9 cellular contexts compared by ENCODE assay signal in genomic region chr19:55063492-55063843, GRCh38. TPM values are rescaled to one million over a fixed set of nuclear protein-coding genes. Genes with fewer than 3 reads are reported as not detected.
A peak's percentile ranks its signal among the peaks of the same experiment; 100 is the strongest.
DNase-seq lines count a peak whose midpoint lies in the region; ATAC-seq and TF ChIP-seq lines count a peak whose summit lies in the region.
"Had no signal": no experiment of that assay in that cellular context is flagged by ENCODE, and none has a peak within 500 bp of the region (broad histone marks: within the 10 kb centered on the region; RNA-seq: fewer than 3 reads in every experiment).

No MANE protein-coding gene starts in this region.

- ATAC-seq in stimulated activated naive CD8-positive, alpha-beta T cell treated with anti-CD3 and anti-CD28 coated beads, Interleukin-15, amount 100 ng/mL, for 72 hours = no peak
- no peak for ATAC-seq in central memory CD8-positive, alpha-beta T cell (replicated peaks; ENCODE audit: extremely low read depth, poor library complexity, severe bottlenecking)
- ATAC-seq in GM21737 (IDR thresholded peaks at IDR 0.05; ENCODE audit: unreplicated experiment) = no peak
- ATAC-seq in HG03565 (IDR thresholded peaks at IDR 0.05; ENCODE audit: unreplicated experiment) = no peak

- peak overlapping the region; percentile 68 to 71 for H3K4me3 ChIP-seq in vagina

- intact Hi-C loops in vagina (cut with DNase I) = no loop called here

- no peak for TF ChIP-seq POLR2A in vagina (IDR thresholded peaks at IDR 0.05)

- peaks cover 0 to 6% of the 10 kb centered on the region in 2 donors for H3K36me3 ChIP-seq in vagina

- peaks cover 32% of the 10 kb centered on the region for H3K27me3 Mint-ChIP-seq in stimulated activated naive CD8-positive, alpha-beta T cell treated with anti-CD3 and anti-CD28 coated beads, Interleukin-15, Interleukin-2, amounts not matched to agents 100 ng/mL and 50 ng/mL, for 24 hours
- H3K27me3 Mint-ChIP-seq in stimulated activated naive CD8-positive, alpha-beta T cell treated with anti-CD3 and anti-CD28 coated beads, Interleukin-15, amount 100 ng/mL, for 72 hours = peaks cover 34% of the 10 kb centered on the region
- peaks cover 28% of the 10 kb centered on the region for H3K27me3 Mint-ChIP-seq in central memory CD8-positive, alpha-beta T cell
- H3K27me3 Mint-ChIP-seq in neural crest cell (ENCODE audit: low read depth) = peaks cover 52% of the 10 kb centered on the region

- H3K27ac ChIP-seq in vagina = no peak overlapping the region

- H3K27me3 ChIP-seq in vagina = no peaks in the 10 kb centered on the region

- no peak for DNase-seq in stimulated activated naive CD8-positive, alpha-beta T cell treated with anti-CD3 and anti-CD28 coated beads, Interleukin-15, amount 100 ng/mL, for 72 hours
- no peak for DNase-seq in central memory CD8-positive, alpha-beta T cell (ENCODE audit: low spot score in 2 of 2)
- DNase-seq in neural crest cell (ENCODE audit: low read depth, low spot score) = no peak
- DNase-seq in vagina (ENCODE audit: extremely low spot score in 2 of 2) = no peak
- no peak for DNase-seq in hypothalamus (lab: John Stamatoyannopoulos, UW)

- no peak overlapping the region for H3K27ac Mint-ChIP-seq in stimulated activated naive CD8-positive, alpha-beta T cell treated with anti-CD3 and anti-CD28 coated beads, Interleukin-15, Interleukin-2, amounts not matched to agents 100 ng/mL and 50 ng/mL, for 24 hours
- H3K27ac Mint-ChIP-seq in stimulated activated naive CD8-positive, alpha-beta T cell treated with anti-CD3 and anti-CD28 coated beads, Interleukin-15, amount 100 ng/mL, for 72 hours = no peak overlapping the region
- peak overlapping the region; percentile 58 for H3K27ac Mint-ChIP-seq in central memory CD8-positive, alpha-beta T cell (ENCODE audit: low read depth)
- no peak overlapping the region for H3K27ac Mint-ChIP-seq in neural crest cell (ENCODE audit: unreplicated experiment)

- peaks cover 10% of the 10 kb centered on the region for H3K4me1 Mint-ChIP-seq in stimulated activated naive CD8-positive, alpha-beta T cell treated with anti-CD3 and anti-CD28 coated beads, Interleukin-15, Interleukin-2, amounts not matched to agents 100 ng/mL and 50 ng/mL, for 24 hours (ENCODE audit: low read depth)
- H3K4me1 Mint-ChIP-seq in stimulated activated naive CD8-positive, alpha-beta T cell treated with anti-CD3 and anti-CD28 coated beads, Interleukin-15, amount 100 ng/mL, for 72 hours = peaks cover 26% of the 10 kb centered on the region
- H3K4me1 Mint-ChIP-seq in central memory CD8-positive, alpha-beta T cell = peaks cover 11% of the 10 kb centered on the region
- H3K4me1 Mint-ChIP-seq in neural crest cell = peaks cover 9% of the 10 kb centered on the region

- peaks cover 12% of the 10 kb centered on the region for H3K4me1 ChIP-seq in vagina

- no peaks in the 10 kb centered on the region for H3K9me3 ChIP-seq in vagina

- TF ChIP-seq CTCF in neural crest cell (conservative IDR thresholded peaks at IDR 0.05) = no peak
- no peak for TF ChIP-seq CTCF in vagina (IDR thresholded peaks at IDR 0.05)

- peaks cover 17% of the 10 kb centered on the region for H3K36me3 Mint-ChIP-seq in stimulated activated naive CD8-positive, alpha-beta T cell treated with anti-CD3 and anti-CD28 coated beads, Interleukin-15, Interleukin-2, amounts not matched to agents 100 ng/mL and 50 ng/mL, for 24 hours (ENCODE audit: low read depth)
- peaks cover 25% of the 10 kb centered on the region for H3K36me3 Mint-ChIP-seq in central memory CD8-positive, alpha-beta T cell (ENCODE audit: insufficient read depth)
- H3K36me3 Mint-ChIP-seq in neural crest cell (ENCODE audit: low read depth) = peaks cover 8% of the 10 kb centered on the region

- no peaks in the 10 kb centered on the region for H3K9me3 Mint-ChIP-seq in stimulated activated naive CD8-positive, alpha-beta T cell treated with anti-CD3 and anti-CD28 coated beads, Interleukin-15, Interleukin-2, amounts not matched to agents 100 ng/mL and 50 ng/mL, for 24 hours
- H3K9me3 Mint-ChIP-seq in stimulated activated naive CD8-positive, alpha-beta T cell treated with anti-CD3 and anti-CD28 coated beads, Interleukin-15, amount 100 ng/mL, for 72 hours = no peaks in the 10 kb centered on the region
- no peaks in the 10 kb centered on the region for H3K9me3 Mint-ChIP-seq in central memory CD8-positive, alpha-beta T cell
- peaks cover 3% of the 10 kb centered on the region for H3K9me3 Mint-ChIP-seq in neural crest cell

- peak overlapping the region; percentile 88 for H3K4me3 Mint-ChIP-seq in stimulated activated naive CD8-positive, alpha-beta T cell treated with anti-CD3 and anti-CD28 coated beads, Interleukin-15, Interleukin-2, amounts not matched to agents 100 ng/mL and 50 ng/mL, for 24 hours
- peak overlapping the region in 1 of 2 donors; percentile 86 for H3K4me3 Mint-ChIP-seq in stimulated activated naive CD8-positive, alpha-beta T cell treated with anti-CD3 and anti-CD28 coated beads, Interleukin-15, amount 100 ng/mL, for 72 hours
- peak overlapping the region; percentile 78 for H3K4me3 Mint-ChIP-seq in central memory CD8-positive, alpha-beta T cell
- H3K4me3 Mint-ChIP-seq in neural crest cell = peak overlapping the region; percentile 86

RNA-seq across cellular contexts. Expression of gene RDH13, which starts 0.5 kb away (rescaled TPM):
- 19.9 and 20.4 TPM in 2 replicates for total RNA-seq in neural crest cell
- 37.3 TPM for total RNA-seq in vagina

RNA-seq across cellular contexts. Expression of gene EPS8L1, which starts 12.2 kb away (rescaled TPM):
- total RNA-seq in neural crest cell (22.4 TPM in 2 replicates), vagina (180 TPM)

RNA-seq across cellular contexts. Expression of gene GP6, which starts 25.4 kb away (rescaled TPM):
- total RNA-seq in neural crest cell (0.33 and 0.39 TPM in 2 replicates), vagina (0.49 TPM)
- total RNA-seq: left lobe of liver had no signal

RNA-seq across cellular contexts. Expression of gene PPP1R12C, which starts 54.0 kb away (rescaled TPM):
- 107 and 108 TPM in 2 replicates for total RNA-seq in neural crest cell
- 108 TPM for total RNA-seq in vagina
